8 cellular contexts compared by ENCODE assay signal in genomic region chr5:132410451-132411381, GRCh38. TPM values are rescaled to one million over a fixed set of nuclear protein-coding genes. Genes with fewer than 3 reads are reported as not detected.
DNase-seq lines count a peak whose midpoint lies in the region; ATAC-seq and TF ChIP-seq lines count a peak whose summit lies in the region.

No MANE protein-coding gene starts in this region.

- peaks cover 3 to 10% of the 10 kb centered on the region in 2 donors for H3K36me3 Mint-ChIP-seq in CD14-positive monocyte
- H3K36me3 Mint-ChIP-seq in effector memory CD8-positive, alpha-beta T cell (ENCODE audit: insufficient read depth) = peaks cover 31% of the 10 kb centered on the region

- peak; percentile 72 for ATAC-seq in HG03342 (IDR thresholded peaks at IDR 0.05; ENCODE audit: unreplicated experiment)
- peak; percentile 77 for ATAC-seq in effector memory CD8-positive, alpha-beta T cell (replicated peaks)

- H3K27ac Mint-ChIP-seq in CD14-positive monocyte = peak overlapping the region; percentile 94 to 98 (median 95)
- H3K27ac Mint-ChIP-seq in effector memory CD8-positive, alpha-beta T cell = peak overlapping the region; percentile 95 to 96

- H3K4me1 Mint-ChIP-seq in CD14-positive monocyte = peaks cover 56% of the 10 kb centered on the region
- H3K4me1 Mint-ChIP-seq in effector memory CD8-positive, alpha-beta T cell (ENCODE audit: low read depth in 2 of 2) = peaks cover 59 to 76% of the 10 kb centered on the region in 2 donors

- intact Hi-C loops in CD14-positive monocyte (cut with micrococcal nuclease) = no loop called here

- DNase-seq in CD14-positive monocyte (ENCODE audit: low spot score) = peak; percentile 77
- DNase-seq in NCI-H774 (lab: John Stamatoyannopoulos, UW) = peak; percentile 78
- peak; percentile 94 for DNase-seq in activated CD8-positive, alpha-beta memory T cell treated with anti-CD3 and anti-CD28 coated beads for 24 hours
- peak; percentile 84 to 85 (median 85) for DNase-seq in effector memory CD8-positive, alpha-beta T cell
- DNase-seq in mesenteric fat pad (ENCODE audit: low spot score) = peak; percentile 95
- peak; percentile 76 to 78 for DNase-seq in stimulated activated CD8-positive, alpha-beta memory T cell treated with anti-CD3 and anti-CD28 coated beads, Interleukin-15, amount 100 ng/mL, for 48 hours (ENCODE audit: low read depth in 2 of 2)

- H3K4me3 Mint-ChIP-seq in CD14-positive monocyte = peak overlapping the region; percentile 94 to 96
- H3K4me3 Mint-ChIP-seq in effector memory CD8-positive, alpha-beta T cell = peak overlapping the region; percentile 87 to 91

- peaks cover 0 to 3% (median 2%) of the 10 kb centered on the region in 7 donors for H3K9me3 Mint-ChIP-seq in CD14-positive monocyte
- no peaks in the 10 kb centered on the region for H3K9me3 Mint-ChIP-seq in effector memory CD8-positive, alpha-beta T cell

- TF ChIP-seq POLR2A in GM19099 (IDR thresholded peaks at IDR 0.05; ENCODE audit: extremely low read depth, insufficient read length, low read depth) = peak; percentile 76

- peak; percentile 89 for TF ChIP-seq CTCF in CD14-positive monocyte (IDR thresholded peaks at IDR 0.05)

- peaks cover 0 to 3% (median 0%) of the 10 kb centered on the region in 3 donors for H3K27me3 Mint-ChIP-seq in CD14-positive monocyte (ENCODE audit: low read depth in 3 of 3)
- H3K27me3 Mint-ChIP-seq in effector memory CD8-positive, alpha-beta T cell = no peaks in the 10 kb centered on the region

RNA-seq across cellular contexts. Expression of gene SLC22A5, which starts 41.2 kb away (rescaled TPM):
- polyA plus RNA-seq in CD14-positive monocyte = 1 to 10 TPM; 2.4 to 3.5 TPM
- 20.6 TPM for total RNA-seq in mesenteric fat pad

Comparison
In these comparisons a context has a peak if more than half of its experiments do, and no peak if none do; other contexts are left out.
1. Peak in every context shown above with its lines: DNase-seq and ATAC-seq.